In the genomic region with DNA sequence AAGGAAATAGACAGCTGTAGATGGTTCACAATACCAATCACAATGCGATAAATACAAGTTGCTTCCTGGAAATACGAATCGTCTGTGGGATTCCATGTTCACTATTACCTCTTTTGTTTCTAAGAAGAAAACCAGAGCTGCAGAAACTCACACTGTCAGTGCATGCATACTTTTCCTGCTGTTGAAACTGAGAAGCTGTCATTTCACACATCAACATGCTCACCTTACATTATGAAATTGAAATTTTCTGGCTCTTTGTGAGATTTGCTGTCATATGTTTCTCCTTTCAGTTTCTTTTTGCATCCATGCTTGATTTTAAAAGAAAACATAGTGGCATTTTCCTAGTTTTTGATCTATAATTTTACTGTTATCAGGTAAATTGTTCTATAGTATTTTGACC, we compare ENCODE assay signal across 36 cellular contexts.
"Had no signal": no experiment of that assay in that cellular context is flagged by ENCODE, and none has a peak within 500 bp of the region (broad histone marks: within the 10 kb centered on the region; RNA-seq: fewer than 3 reads in every experiment).

No MANE protein-coding gene starts in this region.

- H3K27me3 ChIP-seq: cardiac muscle cell, colonic mucosa, esophagus muscularis mucosa, foreskin keratinocyte had no signal

- H3K27ac ChIP-seq: adrenal gland, breast epithelium, cardiac muscle cell, colonic mucosa, esophagus muscularis mucosa, foreskin keratinocyte, gastrocnemius medialis, heart left ventricle had no signal

- H3K4me1 Mint-ChIP-seq: activated CD4-positive, alpha-beta memory T cell treated with anti-CD3 and anti-CD28 coated beads, Interleukin-2, amount 10 ng/mL, durations not matched to agents 7 days and 5 days; activated CD4-positive, alpha-beta T cell treated with anti-CD3 and anti-CD28 coated beads for 36 hours; activated CD4-positive, alpha-beta T cell treated with anti-CD3 and anti-CD28 coated beads, Interleukin-2, amount 10 ng/mL, durations not matched to agents 24 days and 14 days; activated naive CD4-positive, alpha-beta T cell treated with anti-CD3 and anti-CD28 coated beads, Interleukin-2, amount 50 U/mL, for 24 hours; activated naive CD8-positive, alpha-beta T cell treated with anti-CD3 and anti-CD28 coated beads for 36 hours; activated naive CD8-positive, alpha-beta T cell treated with anti-CD3 and anti-CD28 coated beads, Interleukin-2, amount 50 U/mL, for 24 hours; brain; T-helper 17 cell had no signal

- H3K36me3 Mint-ChIP-seq: activated naive CD4-positive, alpha-beta T cell treated with anti-CD3 and anti-CD28 coated beads, Interleukin-2, amount 50 U/mL, for 24 hours; activated naive CD8-positive, alpha-beta T cell treated with anti-CD3 and anti-CD28 coated beads for 36 hours; brain had no signal

- H3K27ac Mint-ChIP-seq: activated CD4-positive, alpha-beta memory T cell treated with anti-CD3 and anti-CD28 coated beads, Interleukin-2, amount 10 ng/mL, durations not matched to agents 7 days and 5 days; activated CD4-positive, alpha-beta T cell treated with anti-CD3 and anti-CD28 coated beads for 36 hours; activated CD4-positive, alpha-beta T cell treated with anti-CD3 and anti-CD28 coated beads, Interleukin-2, amount 10 ng/mL, durations not matched to agents 24 days and 14 days; activated naive CD4-positive, alpha-beta T cell treated with anti-CD3 and anti-CD28 coated beads for 36 hours; activated naive CD4-positive, alpha-beta T cell treated with anti-CD3 and anti-CD28 coated beads, Interleukin-2, amount 50 U/mL, for 24 hours; activated naive CD8-positive, alpha-beta T cell treated with anti-CD3 and anti-CD28 coated beads for 36 hours; activated naive CD8-positive, alpha-beta T cell treated with anti-CD3 and anti-CD28 coated beads, Interleukin-2, amount 50 U/mL, for 24 hours; activated T-helper 1 cell treated with anti-CD3 and anti-CD28 coated beads, Interleukin-12 subunit alpha, Interleukin-12 subunit beta, Interleukin-2, Interleukin-4 antibody, amounts not matched to agents 30 ng/mL and 10 ng/mL and 1 ng/mL, durations not matched to agents 14 hours and 24 hours and 36 hours; activated T-helper 2 cell treated with anti-CD3 and anti-CD28 coated beads, Interferon-gamma antibody, Interleukin-2, Interleukin-4, amounts not matched to agents 10 μg/mL and 5 μg/mL and 100 μg/mL, durations not matched to agents 14 hours and 24 hours and 36 hours; brain; T-helper 17 cell; T-helper 2 cell treated with Interferon-gamma antibody and Interleukin-4, amounts not matched to agents 5 μg/mL and 100 μg/mL, for 36 hours had no signal

- H3K9me3 Mint-ChIP-seq: activated naive CD4-positive, alpha-beta T cell treated with anti-CD3 and anti-CD28 coated beads, Interleukin-2, amount 50 U/mL, for 24 hours; activated naive CD8-positive, alpha-beta T cell treated with anti-CD3 and anti-CD28 coated beads, Interleukin-2, amount 50 U/mL, for 24 hours; activated T-helper 1 cell treated with anti-CD3 and anti-CD28 coated beads, Interleukin-12 subunit alpha, Interleukin-12 subunit beta, Interleukin-2, Interleukin-4 antibody, amounts not matched to agents 30 ng/mL and 10 ng/mL and 1 ng/mL, durations not matched to agents 14 hours and 24 hours and 36 hours had no signal

- DNase-seq: activated CD4-positive, alpha-beta memory T cell treated with anti-CD3 and anti-CD28 coated beads, Interleukin-2, amount 10 ng/mL, durations not matched to agents 7 days and 5 days; activated CD4-positive, alpha-beta T cell treated with anti-CD3 and anti-CD28 coated beads for 36 hours; activated CD4-positive, alpha-beta T cell treated with anti-CD3 and anti-CD28 coated beads, Interleukin-2, amount 10 ng/mL, durations not matched to agents 24 days and 14 days; activated CD4-positive, alpha-beta T cell treated with anti-CD3 and anti-CD28 coated beads, Interleukin-2, amount 50 U/mL, for 4 hours; activated CD4-positive, CD25-positive, alpha-beta regulatory T cell; activated CD4-positive, CD25-positive, alpha-beta regulatory T cell treated with anti-CD3 and anti-CD28 coated beads, Interleukin-2, amount 50 U/mL, for 72 hours; activated CD8-positive, alpha-beta memory T cell treated with anti-CD3 and anti-CD28 coated beads, Interleukin-2, amount 50 U/mL, for 48 hours; activated effector memory CD4-positive, alpha-beta T cell treated with anti-CD3 and anti-CD28 coated beads, Interleukin-2, amount 50 U/mL, for 16 hours; activated naive CD4-positive, alpha-beta T cell treated with anti-CD3 and anti-CD28 coated beads for 36 hours; activated naive CD8-positive, alpha-beta T cell treated with anti-CD3 and anti-CD28 coated beads for 36 hours; activated naive CD8-positive, alpha-beta T cell treated with anti-CD3 and anti-CD28 coated beads, Interleukin-2, amount 50 U/mL, for 24 hours; activated T-cell treated with anti-CD3 and anti-CD28 coated beads for 4 hours; activated T-cell treated with anti-CD3 and anti-CD28 coated beads, Interleukin-2, amount 50 U/mL, for 48 hours; adrenal gland; amygdala; aorta; central memory CD4-positive, alpha-beta T cell; cerebellar nuclear complex; colonic mucosa; effector CD8-positive, alpha-beta T cell; erythroblast; foreskin keratinocyte; gastrocnemius medialis; glutamatergic neuron; heart left ventricle; hypothalamus; T-helper 17 cell; T1000 had no signal

- H3K36me3 ChIP-seq: adrenal gland, breast epithelium, cardiac muscle cell, colonic mucosa, esophagus muscularis mucosa, gastrocnemius medialis, heart left ventricle had no signal

- ATAC-seq: activated CD4-positive, alpha-beta T cell treated with anti-CD3 and anti-CD28 coated beads for 36 hours; activated naive CD8-positive, alpha-beta T cell treated with anti-CD3 and anti-CD28 coated beads, Interleukin-2, amount 50 U/mL, for 24 hours; foreskin keratinocyte; gastrocnemius medialis; heart left ventricle; T-helper 17 cell had no signal

- H3K4me1 ChIP-seq: adrenal gland, breast epithelium, colonic mucosa, esophagus muscularis mucosa, foreskin keratinocyte, gastrocnemius medialis, heart left ventricle had no signal

- H3K4me3 Mint-ChIP-seq: activated CD4-positive, alpha-beta memory T cell treated with anti-CD3 and anti-CD28 coated beads, Interleukin-2, amount 10 ng/mL, durations not matched to agents 7 days and 5 days; activated CD4-positive, alpha-beta T cell treated with anti-CD3 and anti-CD28 coated beads for 36 hours; activated CD4-positive, alpha-beta T cell treated with anti-CD3 and anti-CD28 coated beads, Interleukin-2, amount 10 ng/mL, durations not matched to agents 24 days and 14 days; activated naive CD4-positive, alpha-beta T cell treated with anti-CD3 and anti-CD28 coated beads for 36 hours; activated naive CD4-positive, alpha-beta T cell treated with anti-CD3 and anti-CD28 coated beads, Interleukin-2, amount 50 U/mL, for 24 hours; activated naive CD8-positive, alpha-beta T cell treated with anti-CD3 and anti-CD28 coated beads for 36 hours; activated naive CD8-positive, alpha-beta T cell treated with anti-CD3 and anti-CD28 coated beads, Interleukin-2, amount 50 U/mL, for 24 hours; activated T-helper 1 cell treated with anti-CD3 and anti-CD28 coated beads, Interleukin-12 subunit alpha, Interleukin-12 subunit beta, Interleukin-2, Interleukin-4 antibody, amounts not matched to agents 30 ng/mL and 10 ng/mL and 1 ng/mL, durations not matched to agents 14 hours and 24 hours and 36 hours; brain; T-helper 17 cell; T-helper 2 cell treated with Interferon-gamma antibody and Interleukin-4, amounts not matched to agents 5 μg/mL and 100 μg/mL, for 36 hours had no signal

- H3K27me3 Mint-ChIP-seq: activated CD4-positive, alpha-beta memory T cell treated with anti-CD3 and anti-CD28 coated beads, Interleukin-2, amount 10 ng/mL, durations not matched to agents 7 days and 5 days; activated CD4-positive, alpha-beta T cell treated with anti-CD3 and anti-CD28 coated beads for 36 hours; activated CD4-positive, alpha-beta T cell treated with anti-CD3 and anti-CD28 coated beads, Interleukin-2, amount 10 ng/mL, durations not matched to agents 24 days and 14 days; activated naive CD4-positive, alpha-beta T cell treated with anti-CD3 and anti-CD28 coated beads, Interleukin-2, amount 50 U/mL, for 24 hours; activated naive CD8-positive, alpha-beta T cell treated with anti-CD3 and anti-CD28 coated beads for 36 hours; activated naive CD8-positive, alpha-beta T cell treated with anti-CD3 and anti-CD28 coated beads, Interleukin-2, amount 50 U/mL, for 24 hours; T-helper 17 cell had no signal

- H3K9me3 ChIP-seq: colonic mucosa, gastrocnemius medialis had no signal

- H3K4me3 ChIP-seq: adrenal gland, breast epithelium, cardiac muscle cell, colonic mucosa, esophagus muscularis mucosa, gastrocnemius medialis, heart left ventricle had no signal
